ENCODE assay signal across 9 cellular contexts in the genomic region with DNA sequence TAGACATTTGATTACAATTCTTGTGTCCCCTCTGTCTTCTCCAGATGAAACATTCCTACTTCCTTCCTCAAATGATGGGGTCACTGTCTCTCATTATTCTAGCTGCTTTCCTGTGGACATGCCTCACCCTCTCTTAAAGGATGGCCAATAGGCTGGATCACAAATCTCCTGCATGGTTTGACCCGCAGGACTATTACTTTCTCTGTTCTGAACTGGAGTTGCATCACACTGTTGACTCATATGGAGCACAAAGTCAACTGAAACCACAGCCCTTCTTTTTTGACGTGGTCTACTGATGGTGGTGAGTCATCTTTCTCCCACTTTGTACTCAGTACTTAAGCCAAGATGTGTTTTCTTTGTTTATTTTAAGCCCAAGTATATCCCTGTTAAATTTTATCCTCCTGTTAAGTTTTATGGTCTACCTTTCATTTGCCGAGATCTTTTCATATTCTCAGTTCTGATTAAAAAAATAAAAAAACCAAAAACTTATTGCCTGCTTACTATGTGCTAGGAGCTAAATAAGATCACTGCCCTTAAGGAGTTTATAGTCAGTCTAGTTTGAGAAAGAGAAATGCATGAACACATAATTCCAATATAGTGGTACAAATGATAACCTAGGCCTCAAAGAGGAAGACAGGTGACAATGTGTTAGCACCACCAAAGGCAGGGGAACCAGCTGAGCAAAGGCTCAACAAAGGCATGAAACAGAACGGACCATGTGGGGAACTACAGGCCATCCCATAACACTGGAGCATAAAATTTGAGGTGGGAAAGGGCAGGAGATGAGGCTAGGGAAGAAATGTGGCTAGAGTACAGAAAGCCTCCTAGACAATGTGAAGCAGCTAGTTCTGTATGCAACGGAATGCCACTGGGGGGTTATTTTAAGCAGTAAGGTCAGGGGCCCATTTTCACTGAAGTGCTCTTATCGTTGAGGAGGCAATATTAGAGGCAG.
A peak's percentile ranks its signal among the peaks of the same experiment; 100 is the strongest.
DNase-seq lines count a peak whose midpoint lies in the region; ATAC-seq, FAIRE-seq and TF ChIP-seq lines count a peak whose summit lies in the region.
"Had no signal": no experiment of that assay in that cellular context is flagged by ENCODE, and none has a peak within 500 bp of the region (broad histone marks: within the 10 kb centered on the region; RNA-seq: fewer than 3 reads in every experiment).

No MANE protein-coding gene starts in this region.

- H3K27me3 Mint-ChIP-seq in nephron progenitor cell (ENCODE audit: low read depth, poor library complexity) = no peaks in the 10 kb centered on the region

- peaks cover 8% of the 10 kb centered on the region for H3K4me1 Mint-ChIP-seq in nephron progenitor cell

- CTCF ChIA-PET in AG04449 (lab: Yijun Ruan, JAX) = interaction anchor here (0.5 to 1.3 kb wide), 3 partner anchors 13 to 346 kb away, joined by 3 to 4 read pairs (median 3); no protein-coding TSS in a partner anchor

- H3K36me3 Mint-ChIP-seq in nephron progenitor cell (ENCODE audit: low read depth) = peaks cover 58% of the 10 kb centered on the region

- no peak overlapping the region for H3K4me3 Mint-ChIP-seq in nephron progenitor cell

- FAIRE-seq in keratinocyte (lab: Jason Lieb, UNC) = peak; percentile 88

- H3K9ac ChIP-seq in OCI-LY3 (ENCODE audit: low read length) (peak overlapping the region; percentile 33; the same call in 1 of the 2 replicates), adipocyte (ENCODE audit: low read length) (peak overlapping the region; percentile 20), keratinocyte (ENCODE audit: control insufficient read depth, extremely low read depth, insufficient read depth, low read length) (peak overlapping the region; percentile 1)
- H3K9ac ChIP-seq: parathyroid adenoma had no signal

- H4K20me1 ChIP-seq in OCI-LY3 (ENCODE audit: insufficient read depth, low read length) = no peaks in the 10 kb centered on the region
- no peaks in the 10 kb centered on the region for H4K20me1 ChIP-seq in keratinocyte (ENCODE audit: control insufficient read depth, extremely low read depth, insufficient read depth, low read length)

- H3K36me3 ChIP-seq in OCI-LY3 (replicated peaks; ENCODE audit: low read depth, low read length) (peaks cover 24% of the 10 kb centered on the region), adipocyte (ENCODE audit: control insufficient read depth, insufficient read depth, low read length, severe bottlenecking) (peaks cover 10% of the 10 kb centered on the region), keratinocyte (ENCODE audit: control insufficient read depth in 2 of 2, extremely low read depth in 1 of 2, insufficient read depth in 2 of 2, low read length in 2 of 2) (peaks cover 0 to 16% of the 10 kb centered on the region in 2 experiments)

- POLR2A ChIA-PET in AG04449 (lab: Yijun Ruan, JAX) = interaction anchor here (0.7 kb wide), 2 partner anchors 67 to 99 kb away, joined by 3 read pairs; partner anchors contain the start of gene ZFP36L2

- TF ChIP-seq CTCF in AG04449 (IDR thresholded peaks at IDR 0.05; ENCODE audit: insufficient read depth, low read length, missing control alignments) (no peak), OCI-LY3 (IDR thresholded peaks at IDR 0.05; ENCODE audit: low read depth, low read length) (no peak), keratinocyte (optimal IDR thresholded peaks at IDR 0.05 in 1 of 3, IDR thresholded peaks at IDR 0.05 in 1 of 3, conservative IDR thresholded peaks at IDR 0.05 in 1 of 3; ENCODE audit: extremely low read depth in 1 of 3, insufficient read depth in 2 of 3, low read length in 3 of 3) (no peak), nephron progenitor cell (IDR thresholded peaks at IDR 0.05) (no peak)

- no peak overlapping the region for H3K27ac Mint-ChIP-seq in nephron progenitor cell

- H3K9me3 ChIP-seq in OCI-LY3 (ENCODE audit: insufficient read depth, low read length) (no peaks in the 10 kb centered on the region), adipocyte (ENCODE audit: control insufficient read depth, low read length) (no peaks in the 10 kb centered on the region), keratinocyte (ENCODE audit: control insufficient read depth, low read depth, low read length) (no peaks in the 10 kb centered on the region)

- DNase-seq in AG04449 (ENCODE audit: low read depth, low spot score) (peak; percentile 90), adipocyte (ENCODE audit: low read depth) (peak; percentile 98), keratinocyte (ENCODE audit: low read depth, low spot score) (peak; percentile 55), nephron progenitor cell (no peak)
- DNase-seq in stimulated activated CD8-positive, alpha-beta memory T cell treated with anti-CD3 and anti-CD28 coated beads, Interleukin-4, amount 100 ng/mL, for 48 hours = peak; percentile 49

- H3K9me1 ChIP-seq in keratinocyte (ENCODE audit: control insufficient read depth, extremely low read depth, insufficient read depth, low read length) = no peaks in the 10 kb centered on the region

- no peaks in the 10 kb centered on the region for H3K79me2 ChIP-seq in OCI-LY3 (ENCODE audit: low read length)
- no peaks in the 10 kb centered on the region for H3K79me2 ChIP-seq in keratinocyte (ENCODE audit: control insufficient read depth, insufficient read depth, low read length)
- H3K79me2 ChIP-seq: parathyroid adenoma had no signal

- peaks cover 28% of the 10 kb centered on the region for H3K9me3 Mint-ChIP-seq in nephron progenitor cell

- H3K4me3 ChIP-seq in AG04449 (ENCODE audit: low read depth, low read length) (no peak overlapping the region), OCI-LY3 (ENCODE audit: low read length) (peak overlapping the region; percentile 25), adipocyte (ENCODE audit: low read length) (no peak overlapping the region), keratinocyte (ENCODE audit: control insufficient read depth in 2 of 3, extremely low read depth in 1 of 3, insufficient read depth in 2 of 3, low read depth in 1 of 3, low read length in 3 of 3) (no peak overlapping the region)

- H3K4me1 ChIP-seq in OCI-LY3 (ENCODE audit: low read length) (peaks cover 29% of the 10 kb centered on the region), adipocyte (ENCODE audit: control insufficient read depth, insufficient read depth, low read length) (peaks cover 28% of the 10 kb centered on the region), keratinocyte (ENCODE audit: control insufficient read depth, extremely low read depth, insufficient read depth, low read length) (peaks cover 15% of the 10 kb centered on the region)

- H3K27ac ChIP-seq in OCI-LY3 (ENCODE audit: low read length) (peak overlapping the region; percentile 45), keratinocyte (ENCODE audit: control insufficient read depth, insufficient read depth, low read length) (peak overlapping the region; percentile 72)
- H3K27ac ChIP-seq: parathyroid adenoma had no signal

- peak; percentile 97 for ATAC-seq in GM18517 (IDR thresholded peaks at IDR 0.05; ENCODE audit: unreplicated experiment)
- peak; percentile 91 for ATAC-seq in HG02970 (IDR thresholded peaks at IDR 0.05; ENCODE audit: low FRiP score, unreplicated experiment)

- dilution Hi-C loops in keratinocyte (cut with MboI; ENCODE audit: extremely low pct_ligation_motif_present, low sequenced_read_pairs) = no loop called here

- H3K4me2 ChIP-seq in OCI-LY3 (ENCODE audit: low read length) = peak overlapping the region; percentile 74
- peak overlapping the region; percentile 19 for H3K4me2 ChIP-seq in keratinocyte (ENCODE audit: control insufficient read depth, extremely low read depth, insufficient read depth, low read depth, low read length)

- H3K27me3 ChIP-seq in OCI-LY3 (ENCODE audit: low read depth, low read length) (no peaks in the 10 kb centered on the region), adipocyte (replicated peaks; ENCODE audit: control insufficient read depth, insufficient read depth, low read length) (no peaks in the 10 kb centered on the region), keratinocyte (ENCODE audit: control insufficient read depth, extremely low read depth, insufficient read depth, low read length) (no peaks in the 10 kb centered on the region)

- H2AFZ ChIP-seq in OCI-LY3 (ENCODE audit: low read depth, low read length) (no peak overlapping the region), keratinocyte (ENCODE audit: control insufficient read depth, low read length) (no peak overlapping the region)
- H2AFZ ChIP-seq: parathyroid adenoma had no signal
